ENCODE assay signal across 13 cellular contexts in the genomic region with DNA sequence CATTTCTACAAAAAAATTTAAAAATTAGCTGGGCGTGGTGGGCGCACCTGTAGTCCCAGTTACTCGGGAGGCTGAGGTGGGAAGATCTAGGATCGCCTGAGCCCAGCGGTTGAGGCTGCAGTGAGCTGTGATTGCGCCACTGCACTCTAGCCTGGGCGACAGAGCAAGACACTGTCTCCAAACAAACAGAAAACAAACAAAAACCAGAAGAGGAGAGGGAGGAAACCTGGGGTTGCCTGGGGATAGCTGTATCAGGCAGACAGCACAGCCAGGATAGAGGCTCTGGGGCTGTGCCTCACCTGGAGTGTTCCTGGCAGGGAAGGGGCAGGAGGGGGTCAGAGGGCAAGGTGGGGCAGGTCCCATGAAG. TPM values are rescaled to one million over a fixed set of nuclear protein-coding genes. Genes with fewer than 3 reads are reported as not detected.
DNase-seq lines count a peak whose midpoint lies in the region; ATAC-seq and TF ChIP-seq lines count a peak whose summit lies in the region.
"Had no signal": no experiment of that assay in that cellular context is flagged by ENCODE, and none has a peak within 500 bp of the region (broad histone marks: within the 10 kb centered on the region; RNA-seq: fewer than 3 reads in every experiment).

No MANE protein-coding gene starts in this region.

- no peak for DNase-seq in activated CD4-positive, alpha-beta T cell treated with anti-CD3 and anti-CD28 coated beads for 36 hours
- no peak for DNase-seq in activated CD4-positive, alpha-beta T cell treated with anti-CD3 and anti-CD28 coated beads, Interleukin-2, amount 50 U/mL, for 48 hours
- DNase-seq in PC-9 = peak in 1 of 2 experiments; percentile 64
- no peak for DNase-seq in glutamatergic neuron
- DNase-seq in stomach = no peak
- DNase-seq in adrenal gland = no peak
- DNase-seq in SW 1271 (lab: John Stamatoyannopoulos, UW) = no peak
- DNase-seq: brain microvascular endothelial cell, NCI-H187, retina, SHP77 had no signal

- no peaks in the 10 kb centered on the region for H3K9me2 ChIP-seq in PC-9 (ENCODE audit: insufficient read depth)

- peaks cover 19% of the 10 kb centered on the region for H3K36me3 Mint-ChIP-seq in activated CD4-positive, alpha-beta T cell treated with anti-CD3 and anti-CD28 coated beads for 36 hours (ENCODE audit: low read depth)
- H3K36me3 Mint-ChIP-seq in glutamatergic neuron (ENCODE audit: unreplicated experiment) = no peaks in the 10 kb centered on the region

- POLR2A ChIA-PET in activated CD4-positive, alpha-beta T cell treated with anti-CD3 and anti-CD28 coated beads for 36 hours (lab: Charles Lee) = no interaction called here
- POLR2A ChIA-PET in PC-9 (lab: Charles Lee; ENCODE audit: unreplicated experiment) = interaction anchor here (0.7 kb wide), 1 partner anchor 58 kb away, joined by 22 read pairs; a partner anchor contains a TSS

- no peak for TF ChIP-seq POLR2A in stomach (IDR thresholded peaks at IDR 0.05)
- TF ChIP-seq POLR2A in adrenal gland (IDR thresholded peaks at IDR 0.05) = no peak

- H3K4me3 ChIP-seq in PC-9 (peak overlapping the region; percentile 19; the same call in 1 of the 2 replicates), stomach (no peak overlapping the region), adrenal gland (no peak overlapping the region)

- peaks cover 23% of the 10 kb centered on the region for H3K79me2 ChIP-seq in PC-9 (ENCODE audit: low read depth)

- H4K20me1 ChIP-seq in PC-9 (ENCODE audit: insufficient read depth) = peaks cover 20% of the 10 kb centered on the region

- H3K9me3 ChIP-seq in PC-9 (ENCODE audit: insufficient read depth, low read depth) (peaks cover 8% of the 10 kb centered on the region; the same call in 1 of the 2 replicates), stomach (no peaks in the 10 kb centered on the region), adrenal gland (replicated peaks in 1 of 3) (no peaks in the 10 kb centered on the region)

- no peak for TF ChIP-seq CTCF in PC-9 (conservative IDR thresholded peaks at IDR 0.05)
- TF ChIP-seq CTCF in glutamatergic neuron (IDR thresholded peaks at IDR 0.05; ENCODE audit: partially characterized antibody, unreplicated experiment) = no peak
- TF ChIP-seq CTCF in stomach (IDR thresholded peaks at IDR 0.05) = no peak
- TF ChIP-seq CTCF in adrenal gland (IDR thresholded peaks at IDR 0.05) = no peak

- H3K36me3 ChIP-seq in PC-9 (ENCODE audit: low read depth) (no peaks in the 10 kb centered on the region), stomach (peaks cover 0 to 10% (median 9%) of the 10 kb centered on the region in 4 donors), adrenal gland (replicated peaks in 1 of 2) (peaks cover 0 to 10% of the 10 kb centered on the region in 2 donors)

- H3K4me1 Mint-ChIP-seq in activated CD4-positive, alpha-beta T cell treated with anti-CD3 and anti-CD28 coated beads for 36 hours = peaks cover 64% of the 10 kb centered on the region
- H3K4me1 Mint-ChIP-seq in glutamatergic neuron (ENCODE audit: low read depth, unreplicated experiment) = peaks cover 3% of the 10 kb centered on the region

- H3K27ac ChIP-seq in PC-9 (peak overlapping the region; percentile 97), stomach (peak overlapping the region; percentile 16 to 100 (median 98)), adrenal gland (no peak overlapping the region)
- H3K27ac ChIP-seq: brain microvascular endothelial cell had no signal

- ATAC-seq in activated CD4-positive, alpha-beta T cell treated with anti-CD3 and anti-CD28 coated beads for 36 hours = no peak
- ATAC-seq in GM21381 (IDR thresholded peaks at IDR 0.05; ENCODE audit: unreplicated experiment) = no peak
- ATAC-seq: left ventricle myocardium superior had no signal

- H3K4me3 Mint-ChIP-seq in activated CD4-positive, alpha-beta T cell treated with anti-CD3 and anti-CD28 coated beads for 36 hours = no peak overlapping the region
- peak overlapping the region; percentile 46 for H3K4me3 Mint-ChIP-seq in glutamatergic neuron (ENCODE audit: unreplicated experiment)

- H3K4me2 ChIP-seq in PC-9 = peak overlapping the region; percentile 69

- CTCF ChIA-PET in activated CD4-positive, alpha-beta T cell treated with anti-CD3 and anti-CD28 coated beads for 36 hours (lab: Charles Lee) = interaction anchor here (0.6 to 1.4 kb wide), 2 partner anchors 33 to 127 kb away, joined by 3 to 4 read pairs; no protein-coding TSS in a partner anchor
- CTCF ChIA-PET in PC-9 (lab: Charles Lee) = no interaction called here

- no peaks in the 10 kb centered on the region for H3K27me3 Mint-ChIP-seq in activated CD4-positive, alpha-beta T cell treated with anti-CD3 and anti-CD28 coated beads for 36 hours
- H3K27me3 Mint-ChIP-seq in glutamatergic neuron (ENCODE audit: unreplicated experiment) = peaks cover 7% of the 10 kb centered on the region

- H2AFZ ChIP-seq in PC-9 = peak overlapping the region; percentile 53; the same call in 1 of the 2 replicates

- WGBS in stomach, 5 donors = 57 to 64% (median 63%) methylated on average over 7 of the region's 7 CpGs
- WGBS in adrenal gland, 4 donors = 69 to 76% (median 74%) methylated on average over 7 of the region's 7 CpGs

- BruUV-seq in PC-9 (replicated peaks; lab: Mats Ljungman, UMichigan) = no TSS peak

- H3K27ac Mint-ChIP-seq in activated CD4-positive, alpha-beta T cell treated with anti-CD3 and anti-CD28 coated beads for 36 hours = peak overlapping the region; percentile 18
- H3K27ac Mint-ChIP-seq in glutamatergic neuron (ENCODE audit: unreplicated experiment) = no peak overlapping the region

- peaks cover 57% of the 10 kb centered on the region for H3F3A ChIP-seq in PC-9 (ENCODE audit: insufficient read depth, low read depth)

- TF ChIP-seq EP300 in stomach (IDR thresholded peaks at IDR 0.05) = no peak

- H3K4me1 ChIP-seq in PC-9 (replicated peaks; ENCODE audit: insufficient read depth) (peaks cover 59% of the 10 kb centered on the region), stomach (peaks cover 54 to 83% (median 68%) of the 10 kb centered on the region in 4 donors), adrenal gland (replicated peaks in 1 of 2) (peaks cover 34 to 44% of the 10 kb centered on the region in 2 donors)

- H3K27me3 ChIP-seq in PC-9 (ENCODE audit: insufficient read depth, low read depth) (no peaks in the 10 kb centered on the region), stomach (no peaks in the 10 kb centered on the region), adrenal gland (no peaks in the 10 kb centered on the region)
- H3K27me3 ChIP-seq: brain microvascular endothelial cell had no signal

- intact Hi-C loops in activated CD4-positive, alpha-beta T cell treated with anti-CD3 and anti-CD28 coated beads for 36 hours (cut with DNase I, micrococcal nuclease) = loop anchor here in 1 of 2 experiments (5.0 kb wide), 1 partner anchor 35 kb away; no protein-coding TSS in a partner anchor
- intact Hi-C loops in PC-9 (cut with micrococcal nuclease; ENCODE audit: unreplicated experiment) = loop anchor here (5.0 kb wide), 1 partner anchor 35 kb away; no protein-coding TSS in a partner anchor
- intact Hi-C loops in stomach (cut with DNase I; ENCODE audit: low total_unique reads) = loop anchor here (10.0 kb wide), 1 partner anchor 53 kb away; a partner anchor contains a TSS
- intact Hi-C loops in adrenal gland (cut with DNase I) = no loop called here

- H3K9me3 Mint-ChIP-seq in activated CD4-positive, alpha-beta T cell treated with anti-CD3 and anti-CD28 coated beads for 36 hours (ENCODE audit: low read depth) = peaks cover 4% of the 10 kb centered on the region
- H3K9me3 Mint-ChIP-seq in glutamatergic neuron (ENCODE audit: unreplicated experiment) = peaks cover 9% of the 10 kb centered on the region

RNA-seq across cellular contexts. Expression of a gene that starts 2.6 kb away (rescaled TPM):
- 100 to 1,000 TPM; 171 to 229 TPM for total RNA-seq in activated CD4-positive, alpha-beta T cell treated with anti-CD3 and anti-CD28 coated beads for 36 hours
- total RNA-seq in PC-9 (2021) (180 and 237 TPM in 2 replicates), glutamatergic neuron (ENCODE audit: unreplicated experiment) (140 TPM), stomach (100 to 1,000 TPM in 1 of 5 donors, 10 to 100 TPM in 4; 24.5 to 361 (median 40.6) TPM), adrenal gland (100 to 1,000 TPM in 7 of 8 donors, 10 to 100 TPM in 1; 94.0 to 231 (median 171) TPM)
- polyA plus RNA-seq in stomach (100 to 1,000 TPM; 109 to 128 (median 123) TPM), adrenal gland (100 to 1,000 TPM in 2 of 3 donors, 10 to 100 TPM in 1; 74.7 to 132 (median 109) TPM)

RNA-seq across cellular contexts. Expression of a gene that starts 6.0 kb away (rescaled TPM):
- 100 to 1,000 TPM; 192 to 218 TPM for total RNA-seq in activated CD4-positive, alpha-beta T cell treated with anti-CD3 and anti-CD28 coated beads for 36 hours
- total RNA-seq in PC-9 (2021) = 465 and 489 TPM in 2 replicates
- 210 TPM for total RNA-seq in glutamatergic neuron (ENCODE audit: unreplicated experiment)
- total RNA-seq in stomach = 100 to 1,000 TPM in 4 of 5 donors, 10 to 100 TPM in 1; 90.0 to 710 (median 158) TPM
- 100 to 1,000 TPM; 433 to 532 (median 509) TPM for polyA plus RNA-seq in stomach
- 1,000 to 10,000 TPM in 1 of 8 donors, 100 to 1,000 TPM in 7; 385 to 1,424 (median 704) TPM for total RNA-seq in adrenal gland
- 1,000 to 10,000 TPM in 2 of 3 donors, 100 to 1,000 TPM in 1; 420 to 1,267 (median 1,035) TPM for polyA plus RNA-seq in adrenal gland

RNA-seq across cellular contexts. Expression of a gene that starts 30.8 kb away (rescaled TPM):
- total RNA-seq in activated CD4-positive, alpha-beta T cell treated with anti-CD3 and anti-CD28 coated beads for 36 hours = 100 to 1,000 TPM; 107 to 137 TPM
- total RNA-seq in PC-9 (2021) = 20.2 and 20.6 TPM in 2 replicates
- 1.7 TPM for total RNA-seq in glutamatergic neuron (ENCODE audit: unreplicated experiment)
- 100 to 1,000 TPM in 1 of 5 donors, 10 to 100 TPM in 4; 14.3 to 211 (median 22.3) TPM for total RNA-seq in stomach
- 10 to 100 TPM; 12.2 to 15.4 (median 14.0) TPM for polyA plus RNA-seq in stomach
- 10 to 100 TPM; 18.8 to 74.3 (median 34.8) TPM for total RNA-seq in adrenal gland
- polyA plus RNA-seq in adrenal gland = 10 to 100 TPM in 2 of 3 donors, 1 to 10 TPM in 1; 1.6 to 75.4 (median 30.2) TPM

RNA-seq across cellular contexts. Expression of a gene that starts 57.9 kb away (rescaled TPM):
- 10 to 100 TPM; 14.4 to 16.9 TPM for total RNA-seq in activated CD4-positive, alpha-beta T cell treated with anti-CD3 and anti-CD28 coated beads for 36 hours
- total RNA-seq in PC-9 (2021) (29.9 and 32.0 TPM in 2 replicates), glutamatergic neuron (ENCODE audit: unreplicated experiment) (110 TPM), stomach (100 to 1,000 TPM in 1 of 5 donors, 10 to 100 TPM in 3, 1 to 10 TPM in 1; 5.1 to 144 (median 38.8) TPM), adrenal gland (10 to 100 TPM in 7 of 8 donors, 1 to 10 TPM in 1; 8.8 to 23.2 (median 18.8) TPM)
- polyA plus RNA-seq in stomach (10 to 100 TPM; 14.2 to 31.6 (median 22.0) TPM), adrenal gland (100 to 1,000 TPM in 1 of 3 donors, 10 to 100 TPM in 1, 1 to 10 TPM in 1; 2.1 to 109 (median 28.7) TPM)

Comparison
In these comparisons a context has a peak if more than half of its experiments do, and no peak if none do; other contexts are left out.
1. H3K27ac ChIP-seq: peak in PC-9 (single experiment) and stomach (5 of 5); none in adrenal gland (0 of 5).
2. intact Hi-C loops: an anchor here in PC-9 (5.0 kb wide) and stomach (10.0 kb wide); none called in adrenal gland.